Comparison of ENCODE assay signal across 10 cellular contexts in the genomic region with DNA sequence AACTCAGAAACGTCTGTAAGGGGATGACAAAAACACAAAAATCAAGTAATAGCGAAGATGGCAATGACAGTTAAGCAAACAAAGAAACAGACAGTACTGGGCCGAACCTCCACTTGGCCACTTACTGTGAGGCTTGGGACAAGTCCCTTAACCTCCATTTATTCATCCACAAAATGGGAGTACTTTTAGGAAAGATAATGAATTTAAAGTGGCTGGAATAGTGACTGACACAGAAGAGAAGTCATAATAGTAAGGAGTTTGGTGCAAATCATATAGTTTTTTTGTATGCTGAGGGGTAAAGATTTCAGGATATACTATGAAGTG. TPM values are rescaled to one million over a fixed set of nuclear protein-coding genes. Genes with fewer than 3 reads are reported as not detected.
DNase-seq lines count a peak whose midpoint lies in the region; ATAC-seq and TF ChIP-seq lines count a peak whose summit lies in the region.
"Had no signal": no experiment of that assay in that cellular context is flagged by ENCODE, and none has a peak within 500 bp of the region (broad histone marks: within the 10 kb centered on the region; RNA-seq: fewer than 3 reads in every experiment).

No MANE protein-coding gene starts in this region.

- peaks cover 0 to 3% (median 0%) of the 10 kb centered on the region in 7 donors for H3K9me3 Mint-ChIP-seq in CD4-positive, CD25-positive, alpha-beta regulatory T cell
- H3K9me3 Mint-ChIP-seq: central memory CD8-positive, alpha-beta T cell had no signal

- no peak for ATAC-seq in CD4-positive, CD25-positive, alpha-beta regulatory T cell (ENCODE audit: low read depth in 2 of 2)
- no peak for ATAC-seq in psoas muscle

- no peak overlapping the region for H3K27ac ChIP-seq in CD4-positive, CD25-positive, alpha-beta regulatory T cell (ENCODE audit: insufficient read depth, low read length, poor library complexity, severe bottlenecking)
- peak overlapping the region; percentile 95 for H3K27ac ChIP-seq in OCI-LY1 (ENCODE audit: low read depth, low read length, poor library complexity, severe bottlenecking)
- peak overlapping the region; percentile 59 for H3K27ac ChIP-seq in colonic mucosa
- H3K27ac ChIP-seq in psoas muscle: peak overlapping the region; percentile 80

- peak overlapping the region; percentile 50; the same call in 1 of the 2 replicates for H2AFZ ChIP-seq in OCI-LY1 (ENCODE audit: low read length)

- peak overlapping the region; percentile 75 to 96 (median 79) for H3K27ac Mint-ChIP-seq in CD4-positive, CD25-positive, alpha-beta regulatory T cell

- H3K79me2 ChIP-seq in OCI-LY1 (ENCODE audit: insufficient read depth, low read length): peaks cover 26% of the 10 kb centered on the region

- H3K4me1 ChIP-seq in CD4-positive, CD25-positive, alpha-beta regulatory T cell (ENCODE audit: control insufficient read depth, insufficient read depth, low read length, poor library complexity, severe bottlenecking): peaks cover 29% of the 10 kb centered on the region
- peaks cover 62% of the 10 kb centered on the region for H3K4me1 ChIP-seq in OCI-LY1 (ENCODE audit: insufficient read depth, low read length, severe bottlenecking)
- H3K4me1 ChIP-seq in colonic mucosa: no peaks in the 10 kb centered on the region
- peaks cover 17% of the 10 kb centered on the region for H3K4me1 ChIP-seq in psoas muscle

- H3K4me3 Mint-ChIP-seq in CD4-positive, CD25-positive, alpha-beta regulatory T cell: peak overlapping the region in 3 of 4 donors; percentile 8 to 84 (median 37)
- H3K4me3 Mint-ChIP-seq: central memory CD8-positive, alpha-beta T cell had no signal

- H3K36me3 ChIP-seq in CD4-positive, CD25-positive, alpha-beta regulatory T cell (ENCODE audit: control insufficient read depth, insufficient read depth, low read length): no peaks in the 10 kb centered on the region
- no peaks in the 10 kb centered on the region for H3K36me3 ChIP-seq in OCI-LY1 (ENCODE audit: insufficient read depth, low read length)
- H3K36me3 ChIP-seq in colonic mucosa: no peaks in the 10 kb centered on the region
- H3K36me3 ChIP-seq in psoas muscle (ENCODE audit: insufficient read depth in 1 of 2, low read depth in 1 of 2): no peaks in the 10 kb centered on the region

- H3K4me2 ChIP-seq in OCI-LY1 (ENCODE audit: low read length): peak overlapping the region; percentile 82

- intact Hi-C loops in colonic mucosa (cut with DNase I): loop anchor here (5.0 kb wide), 1 partner anchor 101 kb away; no protein-coding TSS in a partner anchor
- intact Hi-C loops in psoas muscle (cut with DNase I): loop anchor here (5.0 kb wide), 1 partner anchor 101 kb away; no protein-coding TSS in a partner anchor

- no peaks in the 10 kb centered on the region for H3K36me3 Mint-ChIP-seq in CD4-positive, CD25-positive, alpha-beta regulatory T cell

- peak overlapping the region; percentile 87 for H3K9ac ChIP-seq in OCI-LY1 (ENCODE audit: low read length)
- H3K9ac ChIP-seq in colonic mucosa (ENCODE audit: low read depth in 2 of 2, low read length in 2 of 2): no peak overlapping the region

- no peaks in the 10 kb centered on the region for H3K27me3 ChIP-seq in CD4-positive, CD25-positive, alpha-beta regulatory T cell (ENCODE audit: control insufficient read depth, insufficient read depth, low read length)
- H3K27me3 ChIP-seq in OCI-LY1 (ENCODE audit: insufficient read depth, low read length) (no peaks in the 10 kb centered on the region), colonic mucosa (no peaks in the 10 kb centered on the region), psoas muscle (ENCODE audit: insufficient read depth in 3 of 3, low read length in 2 of 3) (no peaks in the 10 kb centered on the region)

- H3K9me3 ChIP-seq in CD4-positive, CD25-positive, alpha-beta regulatory T cell (ENCODE audit: control insufficient read depth in 2 of 2, low read length in 2 of 2): no peaks in the 10 kb centered on the region
- no peaks in the 10 kb centered on the region for H3K9me3 ChIP-seq in OCI-LY1 (ENCODE audit: low read length)
- H3K9me3 ChIP-seq in colonic mucosa: no peaks in the 10 kb centered on the region
- no peaks in the 10 kb centered on the region for H3K9me3 ChIP-seq in psoas muscle

- no peaks in the 10 kb centered on the region for H3F3A ChIP-seq in OCI-LY1 (ENCODE audit: insufficient read depth, low read length)

- H3K4me1 Mint-ChIP-seq in CD4-positive, CD25-positive, alpha-beta regulatory T cell: peaks cover 13 to 39% (median 19%) of the 10 kb centered on the region in 4 donors

- H3K9me2 ChIP-seq in OCI-LY1 (ENCODE audit: low read depth, low read length): no peaks in the 10 kb centered on the region

- DNase-seq in CD4-positive, CD25-positive, alpha-beta regulatory T cell: no peak
- DNase-seq in colonic mucosa: no peak
- DNase-seq in psoas muscle: no peak
- no peak for DNase-seq in NCI-H446 (lab: John Stamatoyannopoulos, UW)
- DNase-seq in NCI-H1092 treated with DMSO at 0.1 percent for 48 hours (lab: John Stamatoyannopoulos, UW): no peak
- no peak for DNase-seq in T-helper 9 cell
- DNase-seq in HCEC 1CT: no peak
- DNase-seq: stimulated activated CD4-positive, alpha-beta T cell treated with anti-CD3 and anti-CD28 coated beads, Interleukin-12 subunit alpha, Interleukin-12 subunit beta, amount 100 ng/mL, for 4 hours had no signal

- peaks cover 10% of the 10 kb centered on the region for H3K27me3 Mint-ChIP-seq in CD4-positive, CD25-positive, alpha-beta regulatory T cell

- WGBS in psoas muscle, 3 donors: 62 to 67% (median 63%) methylated on average over 3 of the region's 3 CpGs

- H4K20me1 ChIP-seq in OCI-LY1 (ENCODE audit: insufficient read depth, low read length): no peaks in the 10 kb centered on the region

- H3K4me3 ChIP-seq in CD4-positive, CD25-positive, alpha-beta regulatory T cell (ENCODE audit: low read depth, low read length): no peak overlapping the region
- H3K4me3 ChIP-seq in OCI-LY1 (ENCODE audit: low read depth, low read length, poor library complexity, severe bottlenecking) (peak overlapping the region; percentile 72), colonic mucosa (no peak overlapping the region), psoas muscle (no peak overlapping the region)

- TF ChIP-seq CTCF in OCI-LY1 (IDR thresholded peaks at IDR 0.05; ENCODE audit: low read length) (no peak), colonic mucosa (IDR thresholded peaks at IDR 0.05) (no peak), psoas muscle (IDR thresholded peaks at IDR 0.05) (no peak)

RNA-seq across cellular contexts. Expression of gene TLR6, which starts 1.4 kb away (rescaled TPM):
- 2.2 TPM for total RNA-seq in CD4-positive, CD25-positive, alpha-beta regulatory T cell
- polyA plus RNA-seq in CD4-positive, CD25-positive, alpha-beta regulatory T cell: 1 to 10 TPM in 1 of 4 donors, under 1 TPM in 3; 0.39 to 2.3 (median 0.82) TPM
- 1 to 10 TPM in 1 of 2 donors, under 1 TPM in 1; 0.44 to 2.2 TPM for total RNA-seq in colonic mucosa
- total RNA-seq in psoas muscle: 1 to 10 TPM in 3 of 4 donors, under 1 TPM in 1; 0.79 to 1.3 (median 1.2) TPM
- polyA plus RNA-seq in psoas muscle: under 1 TPM; 0.12 to 0.31 (median 0.13) TPM

RNA-seq across cellular contexts. Expression of gene FAM114A1, which starts 9.5 kb away (rescaled TPM):
- total RNA-seq in CD4-positive, CD25-positive, alpha-beta regulatory T cell: not detected
- polyA plus RNA-seq in CD4-positive, CD25-positive, alpha-beta regulatory T cell: not detected
- total RNA-seq in colonic mucosa: 10 to 100 TPM; 76.3 to 88.3 TPM
- 10 to 100 TPM; 11.2 to 20.0 (median 17.5) TPM for total RNA-seq in psoas muscle
- 10 to 100 TPM in 1 of 3 donors, 1 to 10 TPM in 2; 5.6 to 16.6 (median 8.9) TPM for polyA plus RNA-seq in psoas muscle

RNA-seq across cellular contexts. Expression of gene TLR1, which starts 53.5 kb away (rescaled TPM):
- 9.8 TPM for total RNA-seq in CD4-positive, CD25-positive, alpha-beta regulatory T cell
- polyA plus RNA-seq in CD4-positive, CD25-positive, alpha-beta regulatory T cell: 10 to 100 TPM in 1 of 4 donors, 1 to 10 TPM in 3; 6.1 to 13.3 (median 7.7) TPM
- total RNA-seq in colonic mucosa (1 to 10 TPM; 1.2 to 4.7 TPM), psoas muscle (1 to 10 TPM; 1.7 to 4.1 (median 2.3) TPM)
- under 1 TPM; 0.22 to 0.68 (median 0.61) TPM for polyA plus RNA-seq in psoas muscle

Comparison
In these comparisons a context has a peak if more than half of its experiments do, and no peak if none do; other contexts are left out.
1. RNA of gene FAM114A1, which starts 9.5 kb away (total RNA-seq): 76.3 to 88.3 TPM in colonic mucosa and 11.2 to 20.0 TPM in psoas muscle; not detected in CD4-positive, CD25-positive, alpha-beta regulatory T cell (single experiment); every median in the first group is over 10 times any median in the second.